In genomic region chr6:44630125-44631028, GRCh38 we compare ENCODE assay signal across 9 cellular contexts.
A peak's percentile ranks its signal among the peaks of the same experiment; 100 is the strongest.
DNase-seq lines count a peak whose midpoint lies in the region; ATAC-seq, FAIRE-seq and TF ChIP-seq lines count a peak whose summit lies in the region.
"Had no signal": no experiment of that assay in that cellular context is flagged by ENCODE, and none has a peak within 500 bp of the region (broad histone marks: within the 10 kb centered on the region; RNA-seq: fewer than 3 reads in every experiment).

No MANE protein-coding gene starts in this region.

- no peak overlapping the region for H3K9ac ChIP-seq in fibroblast of lung (ENCODE audit: insufficient read depth, low read length)

- no peaks in the 10 kb centered on the region for H3K79me2 ChIP-seq in fibroblast of lung (ENCODE audit: control insufficient read depth, insufficient read depth, low read length)

- H3K4me1 ChIP-seq in fibroblast of lung (ENCODE audit: control insufficient read depth, extremely low read depth, insufficient read depth, low read length) = no peaks in the 10 kb centered on the region
- no peaks in the 10 kb centered on the region for H3K4me1 ChIP-seq in pancreas

- no peaks in the 10 kb centered on the region for H3K9me3 ChIP-seq in WERI-Rb-1 (ENCODE audit: severe bottlenecking)
- H3K9me3 ChIP-seq in fibroblast of lung (ENCODE audit: control insufficient read depth, insufficient read depth, low read depth, low read length) = no peaks in the 10 kb centered on the region
- no peaks in the 10 kb centered on the region for H3K9me3 ChIP-seq in pancreas

- H3K27me3 ChIP-seq in WERI-Rb-1 (ENCODE audit: insufficient read depth, low read depth, severe bottlenecking) (no peaks in the 10 kb centered on the region), fibroblast of lung (ENCODE audit: control insufficient read depth, insufficient read depth, low read length) (peaks cover 4% of the 10 kb centered on the region), pancreas (no peaks in the 10 kb centered on the region)

- peak; percentile 95 for TF ChIP-seq CTCF in WERI-Rb-1 (IDR thresholded peaks at IDR 0.05; ENCODE audit: low read depth, low read length)
- peak; percentile 68 for TF ChIP-seq CTCF in fibroblast of lung (conservative IDR thresholded peaks at IDR 0.05 in 1 of 2, IDR thresholded peaks at IDR 0.05 in 1 of 2; ENCODE audit: low read depth in 1 of 2, low read length in 2 of 2)
- peak in 2 of 4 donors; percentile 10 to 14 for TF ChIP-seq CTCF in pancreas (IDR thresholded peaks at IDR 0.05)

- no peak overlapping the region for H3K4me2 ChIP-seq in fibroblast of lung (ENCODE audit: extremely low read depth, insufficient read depth, low read length)

- no peak overlapping the region for H2AFZ ChIP-seq in fibroblast of lung (ENCODE audit: low read length)

- no peaks in the 10 kb centered on the region for H4K20me1 ChIP-seq in fibroblast of lung (ENCODE audit: control insufficient read depth, extremely low read depth, insufficient read depth, low read length)

- peak; percentile 39 for DNase-seq in stimulated activated CD4-positive, alpha-beta T cell treated with anti-CD3 and anti-CD28 coated beads, Interleukin-1b, Interleukin-23, amount 100 ng/mL, for 48 hours
- no peak for DNase-seq in stimulated activated CD4-positive, alpha-beta T cell treated with anti-CD3 and anti-CD28 coated beads, Interleukin-12 subunit alpha, Interleukin-12 subunit beta, amount 100 ng/mL, for 4 hours
- DNase-seq in NCI-H1105 treated with DMSO at 0.1 percent for 48 hours (lab: John Stamatoyannopoulos, UW) (peak; percentile 33), WERI-Rb-1 (peak; percentile 93), fibroblast of lung (ENCODE audit: low read depth in 2 of 2) (peak; percentile 67 to 78), pancreas (no peak)

- H3K4me3 ChIP-seq in WERI-Rb-1 (ENCODE audit: low read depth, low read length) = no peak overlapping the region
- H3K4me3 ChIP-seq in fibroblast of lung (replicated peaks in 1 of 4; ENCODE audit: control extremely low read depth in 1 of 4, insufficient read depth in 1 of 4, low read depth in 3 of 4, low read length in 4 of 4) = no peak overlapping the region
- H3K4me3 ChIP-seq in pancreas = no peak overlapping the region

- 30 to 31% methylated on average over 10 of the region's 10 CpGs for WGBS in pancreas, 2 donors

- H3K27ac ChIP-seq in WERI-Rb-1 = peak overlapping the region; percentile 5; the same call in 1 of the 2 replicates
- no peak overlapping the region for H3K27ac ChIP-seq in fibroblast of lung (ENCODE audit: insufficient read depth, low read length)
- H3K27ac ChIP-seq in pancreas = no peak overlapping the region

- no peak for FAIRE-seq in pancreas (lab: Jason Lieb, UNC)
- FAIRE-seq: colon had no signal

- ATAC-seq in pancreas = peak in 3 of 4 donors; percentile 47 to 72 (median 58)
- ATAC-seq in GM21717 (IDR thresholded peaks at IDR 0.05; ENCODE audit: unreplicated experiment) = no peak
- ATAC-seq in HG03442 (IDR thresholded peaks at IDR 0.05; ENCODE audit: unreplicated experiment) = no peak

- no peaks in the 10 kb centered on the region for H3K36me3 ChIP-seq in WERI-Rb-1
- no peaks in the 10 kb centered on the region for H3K36me3 ChIP-seq in fibroblast of lung (ENCODE audit: control insufficient read depth, insufficient read depth, low read length)
- H3K36me3 ChIP-seq in pancreas = no peaks in the 10 kb centered on the region

- intact Hi-C loops in pancreas (cut with DNase I) = no loop called here

Comparison
In these comparisons a context has a peak if more than half of its experiments do, and no peak if none do; other contexts are left out.
1. DNase-seq: peak in stimulated activated CD4-positive, alpha-beta T cell treated with anti-CD3 and anti-CD28 coated beads, Interleukin-1b, Interleukin-23, amount 100 ng/mL, for 48 hours (single experiment), NCI-H1105 treated with DMSO at 0.1 percent for 48 hours (single experiment), WERI-Rb-1 (single experiment) and fibroblast of lung (2 of 2); none in stimulated activated CD4-positive, alpha-beta T cell treated with anti-CD3 and anti-CD28 coated beads, Interleukin-12 subunit alpha, Interleukin-12 subunit beta, amount 100 ng/mL, for 4 hours (single experiment) and pancreas (0 of 6).
2. ATAC-seq: peak in pancreas (3 of 4); none in GM21717 (single experiment) and HG03442 (single experiment).